In genomic region chr9:21687351-21687750, GRCh38 we compare ENCODE assay signal across 31 cellular contexts.
A peak's percentile ranks its signal among the peaks of the same experiment; 100 is the strongest.
DNase-seq lines count a peak whose midpoint lies in the region; ATAC-seq, FAIRE-seq and TF ChIP-seq lines count a peak whose summit lies in the region.
"Had no signal": no experiment of that assay in that cellular context is flagged by ENCODE, and none has a peak within 500 bp of the region (broad histone marks: within the 10 kb centered on the region; RNA-seq: fewer than 3 reads in every experiment).

No MANE protein-coding gene starts in this region.

- no peak overlapping the region for H3K14ac ChIP-seq in trophoblast cell (ENCODE audit: low read length)

- H3K4me3 Mint-ChIP-seq in activated CD8-positive, alpha-beta T cell treated with anti-CD3 and anti-CD28 coated beads for 36 hours, result no peak overlapping the region
- H3K4me3 Mint-ChIP-seq in activated CD8-positive, alpha-beta T cell treated with anti-CD3 and anti-CD28 coated beads, Interleukin-2, amount 10 ng/mL, durations not matched to agents 7 days and 5 days, result no peak overlapping the region
- no peak overlapping the region for H3K4me3 Mint-ChIP-seq in astrocyte (ENCODE audit: unreplicated experiment)
- H3K4me3 Mint-ChIP-seq: activated CD4-positive, alpha-beta T cell treated with anti-CD3 and anti-CD28 coated beads, Interleukin-2, amount 10 ng/mL, durations not matched to agents 24 days and 14 days; activated T-cell treated with anti-CD3 and anti-CD28 coated beads, Interleukin-2, amount 50 U/mL, for 4 hours; CD4-positive, CD25-positive, alpha-beta regulatory T cell; natural killer cell; stimulated activated memory B cell treated with anti-CD40 and anti-IgM and Interleukin-4, amounts not matched to agents 10 μg/mL and 1 μg/mL and 100 μg/mL, for 72 hours; T-cell; WTC11 had no signal

- H3K9ac ChIP-seq in astrocyte (ENCODE audit: low read length), result peak overlapping the region; percentile 82
- no peak overlapping the region for H3K9ac ChIP-seq in trophoblast cell (ENCODE audit: low read length)

- H4K20me1 ChIP-seq in astrocyte (ENCODE audit: insufficient read depth, low read length), result no peaks in the 10 kb centered on the region

- intact Hi-C loops in activated CD8-positive, alpha-beta T cell treated with anti-CD3 and anti-CD28 coated beads for 36 hours (cut with micrococcal nuclease), result loop anchor here (10.0 kb wide), 1 partner anchor 223 kb away; no protein-coding TSS in a partner anchor

- H3K36me3 ChIP-seq in astrocyte (ENCODE audit: insufficient read depth, low read length) (no peaks in the 10 kb centered on the region), trophoblast cell (ENCODE audit: control insufficient read depth in 1 of 2, insufficient read depth in 2 of 2, low read length in 2 of 2) (no peaks in the 10 kb centered on the region)
- H3K36me3 ChIP-seq: brain microvascular endothelial cell, gastrocnemius medialis, Peyer's patch, SJCRH30, upper lobe of left lung had no signal

- FAIRE-seq in astrocyte (lab: Jason Lieb, UNC), result no peak
- FAIRE-seq: endometrium, GM18507, H1 had no signal

- no peaks in the 10 kb centered on the region for H3K79me1 ChIP-seq in trophoblast cell (ENCODE audit: low read length)

- H3K4me3 ChIP-seq in astrocyte (ENCODE audit: insufficient read depth, low read depth, low read length), result no peak overlapping the region
- H3K4me3 ChIP-seq in trophoblast cell (ENCODE audit: low read depth, low read length), result no peak overlapping the region
- H3K4me3 ChIP-seq: Peyer's patch, SJCRH30, upper lobe of left lung had no signal

- no peaks in the 10 kb centered on the region for H3K36me3 Mint-ChIP-seq in activated CD8-positive, alpha-beta T cell treated with anti-CD3 and anti-CD28 coated beads for 36 hours (ENCODE audit: low read depth)
- H3K36me3 Mint-ChIP-seq in activated CD8-positive, alpha-beta T cell treated with anti-CD3 and anti-CD28 coated beads, Interleukin-2, amount 10 ng/mL, durations not matched to agents 7 days and 5 days (ENCODE audit: low read depth), result no peaks in the 10 kb centered on the region
- no peaks in the 10 kb centered on the region for H3K36me3 Mint-ChIP-seq in astrocyte (ENCODE audit: low read depth, unreplicated experiment)
- H3K36me3 Mint-ChIP-seq: CD4-positive, CD25-positive, alpha-beta regulatory T cell; natural killer cell; stimulated activated memory B cell treated with anti-CD40 and anti-IgM and Interleukin-4, amounts not matched to agents 10 μg/mL and 1 μg/mL and 100 μg/mL, for 72 hours; T-cell; WTC11 had no signal

- CTCF ChIA-PET in activated CD8-positive, alpha-beta T cell treated with anti-CD3 and anti-CD28 coated beads for 36 hours (lab: Charles Lee), result interaction anchor here (0.6 to 1.0 kb wide), 3 partner anchors 22 to 103 kb away, joined by 3 to 4 read pairs (median 3); no protein-coding TSS in a partner anchor
- CTCF ChIA-PET in activated CD8-positive, alpha-beta T cell treated with anti-CD3 and anti-CD28 coated beads, Interleukin-2, amount 10 ng/mL, durations not matched to agents 7 days and 5 days (lab: Charles Lee), result interaction anchor here (0.8 kb wide), 1 partner anchor 21 kb away, joined by 4 read pairs; no protein-coding TSS in a partner anchor

- no peaks in the 10 kb centered on the region for H3K27me3 Mint-ChIP-seq in activated CD8-positive, alpha-beta T cell treated with anti-CD3 and anti-CD28 coated beads for 36 hours
- no peaks in the 10 kb centered on the region for H3K27me3 Mint-ChIP-seq in activated CD8-positive, alpha-beta T cell treated with anti-CD3 and anti-CD28 coated beads, Interleukin-2, amount 10 ng/mL, durations not matched to agents 7 days and 5 days (ENCODE audit: low read depth)
- no peaks in the 10 kb centered on the region for H3K27me3 Mint-ChIP-seq in astrocyte (ENCODE audit: low read depth, unreplicated experiment)
- H3K27me3 Mint-ChIP-seq: CD4-positive, CD25-positive, alpha-beta regulatory T cell; stimulated activated memory B cell treated with anti-CD40 and anti-IgM and Interleukin-4, amounts not matched to agents 10 μg/mL and 1 μg/mL and 100 μg/mL, for 72 hours; T-cell had no signal

- H3K9me3 Mint-ChIP-seq in activated CD8-positive, alpha-beta T cell treated with anti-CD3 and anti-CD28 coated beads for 36 hours, result no peaks in the 10 kb centered on the region
- no peaks in the 10 kb centered on the region for H3K9me3 Mint-ChIP-seq in activated CD8-positive, alpha-beta T cell treated with anti-CD3 and anti-CD28 coated beads, Interleukin-2, amount 10 ng/mL, durations not matched to agents 7 days and 5 days (ENCODE audit: insufficient read depth)
- H3K9me3 Mint-ChIP-seq in astrocyte (ENCODE audit: unreplicated experiment), result no peaks in the 10 kb centered on the region
- H3K9me3 Mint-ChIP-seq: activated CD4-positive, alpha-beta T cell treated with anti-CD3 and anti-CD28 coated beads, Interleukin-2, amount 10 ng/mL, durations not matched to agents 24 days and 14 days; activated T-cell treated with anti-CD3 and anti-CD28 coated beads, Interleukin-2, amount 50 U/mL, for 4 hours; natural killer cell; stimulated activated memory B cell treated with anti-CD40 and anti-IgM and Interleukin-4, amounts not matched to agents 10 μg/mL and 1 μg/mL and 100 μg/mL, for 72 hours; T-cell; WTC11 had no signal

- peak overlapping the region; percentile 50 for H3K27ac Mint-ChIP-seq in activated CD8-positive, alpha-beta T cell treated with anti-CD3 and anti-CD28 coated beads for 36 hours
- H3K27ac Mint-ChIP-seq in activated CD8-positive, alpha-beta T cell treated with anti-CD3 and anti-CD28 coated beads, Interleukin-2, amount 10 ng/mL, durations not matched to agents 7 days and 5 days, result no peak overlapping the region
- H3K27ac Mint-ChIP-seq in astrocyte (ENCODE audit: unreplicated experiment), result no peak overlapping the region
- H3K27ac Mint-ChIP-seq: activated CD4-positive, alpha-beta T cell treated with anti-CD3 and anti-CD28 coated beads, Interleukin-2, amount 10 ng/mL, durations not matched to agents 24 days and 14 days; natural killer cell; stimulated activated memory B cell treated with anti-CD40 and anti-IgM and Interleukin-4, amounts not matched to agents 10 μg/mL and 1 μg/mL and 100 μg/mL, for 72 hours; T-cell; WTC11 had no signal

- H3K18ac ChIP-seq in trophoblast cell (ENCODE audit: low read length), result no peak overlapping the region

- H3K23ac ChIP-seq in trophoblast cell (ENCODE audit: low read length), result peak overlapping the region; percentile 14

- H2AFZ ChIP-seq in astrocyte (ENCODE audit: low read depth, low read length) (no peak overlapping the region), trophoblast cell (ENCODE audit: insufficient read depth, low read length, poor library complexity) (no peak overlapping the region)

- H3K27me3 ChIP-seq in astrocyte (ENCODE audit: insufficient read depth, low read length), result no peaks in the 10 kb centered on the region
- H3K27me3 ChIP-seq in trophoblast cell (ENCODE audit: insufficient read depth, low read length), result no peaks in the 10 kb centered on the region
- H3K27me3 ChIP-seq: brain microvascular endothelial cell, dorsolateral prefrontal cortex, gastrocnemius medialis, Peyer's patch, SJCRH30 had no signal

- H4K91ac ChIP-seq in trophoblast cell (ENCODE audit: low read depth, low read length), result no peak overlapping the region

- H4K8ac ChIP-seq in trophoblast cell (ENCODE audit: low read depth, low read length), result no peak overlapping the region

- no peak overlapping the region for H3K4ac ChIP-seq in trophoblast cell (ENCODE audit: low read depth, low read length)

- ATAC-seq in activated CD8-positive, alpha-beta T cell treated with anti-CD3 and anti-CD28 coated beads for 36 hours, result no peak
- ATAC-seq in activated CD8-positive, alpha-beta T cell treated with anti-CD3 and anti-CD28 coated beads, Interleukin-2, amount 10 ng/mL, durations not matched to agents 7 days and 5 days, result no peak
- ATAC-seq in HG02973 (IDR thresholded peaks at IDR 0.05; ENCODE audit: unreplicated experiment) (no peak), HG03025 (IDR thresholded peaks at IDR 0.05; ENCODE audit: low FRiP score, unreplicated experiment) (no peak)
- ATAC-seq: activated T-cell treated with anti-CD3 and anti-CD28 coated beads, Interleukin-2, amount 50 U/mL, for 4 hours; natural killer cell; stimulated activated memory B cell treated with anti-CD40 and anti-IgM and Interleukin-4, amounts not matched to agents 10 μg/mL and 1 μg/mL and 100 μg/mL, for 72 hours; T-cell; WTC11 had no signal

- H4K12ac ChIP-seq in trophoblast cell (ENCODE audit: low read depth, low read length), result no peak overlapping the region

- POLR2A ChIA-PET in activated CD8-positive, alpha-beta T cell treated with anti-CD3 and anti-CD28 coated beads for 36 hours (lab: Charles Lee), result no interaction called here
- POLR2A ChIA-PET in activated CD8-positive, alpha-beta T cell treated with anti-CD3 and anti-CD28 coated beads, Interleukin-2, amount 10 ng/mL, durations not matched to agents 7 days and 5 days (lab: Charles Lee), result no interaction called here

- H3K79me2 ChIP-seq in astrocyte (ENCODE audit: insufficient read depth, low read length) (peaks cover 12% of the 10 kb centered on the region), trophoblast cell (ENCODE audit: control insufficient read depth, insufficient read depth, low read length, poor library complexity) (no peaks in the 10 kb centered on the region)

- H3K4me1 Mint-ChIP-seq in activated CD8-positive, alpha-beta T cell treated with anti-CD3 and anti-CD28 coated beads for 36 hours (ENCODE audit: low read depth), result peaks cover 62% of the 10 kb centered on the region
- peaks cover 23% of the 10 kb centered on the region for H3K4me1 Mint-ChIP-seq in activated CD8-positive, alpha-beta T cell treated with anti-CD3 and anti-CD28 coated beads, Interleukin-2, amount 10 ng/mL, durations not matched to agents 7 days and 5 days (ENCODE audit: low read depth)
- H3K4me1 Mint-ChIP-seq in astrocyte (ENCODE audit: low read depth, unreplicated experiment), result peaks cover 53% of the 10 kb centered on the region
- H3K4me1 Mint-ChIP-seq: CD4-positive, CD25-positive, alpha-beta regulatory T cell; natural killer cell had no signal

- H2BK12ac ChIP-seq in trophoblast cell (ENCODE audit: low read length), result no peak overlapping the region

- H3K27ac ChIP-seq in astrocyte (ENCODE audit: low read depth, low read length) (peak overlapping the region; percentile 96), trophoblast cell (ENCODE audit: low read depth, low read length) (no peak overlapping the region)
- H3K27ac ChIP-seq: Peyer's patch, SJCRH30, upper lobe of left lung had no signal

- H3K4me1 ChIP-seq in astrocyte (ENCODE audit: insufficient read depth, low read length) (peaks cover 79% of the 10 kb centered on the region), trophoblast cell (ENCODE audit: control insufficient read depth in 1 of 2, insufficient read depth in 2 of 2, low read length in 2 of 2) (peaks cover 0 to 2% of the 10 kb centered on the region in 2 experiments)
- H3K4me1 ChIP-seq: gastrocnemius medialis, SJCRH30 had no signal

- no peak for DNase-seq in activated CD8-positive, alpha-beta T cell treated with anti-CD3 and anti-CD28 coated beads for 36 hours
- DNase-seq in activated CD8-positive, alpha-beta T cell treated with anti-CD3 and anti-CD28 coated beads, Interleukin-2, amount 10 ng/mL, durations not matched to agents 7 days and 5 days, result no peak
- DNase-seq in LHCN-M2 (ENCODE audit: low read depth), result peak; percentile 65
- DNase-seq in astrocyte (ENCODE audit: low read depth), result no peak
- DNase-seq in trophoblast cell, result no peak
- DNase-seq in retina, result no peak
- DNase-seq: activated CD4-positive, alpha-beta T cell treated with anti-CD3 and anti-CD28 coated beads, Interleukin-2, amount 10 ng/mL, durations not matched to agents 24 days and 14 days; activated T-cell treated with anti-CD3 and anti-CD28 coated beads, Interleukin-2, amount 50 U/mL, for 4 hours; AML-193; amniotic stem cell; brain microvascular endothelial cell; CD4-positive, CD25-positive, alpha-beta regulatory T cell; dorsolateral prefrontal cortex; gastrocnemius medialis; KG1; midbrain; natural killer cell; NCI-H2029; NCI-H226; NCI-H526 treated with DMSO at 0.1 percent for 48 hours; T-cell; upper lobe of left lung had no signal

- H2AK5ac ChIP-seq in trophoblast cell (ENCODE audit: low read length), result no peak overlapping the region

- no peak overlapping the region for H2BK120ac ChIP-seq in trophoblast cell (ENCODE audit: insufficient read depth, low read length, poor library complexity)

- no peaks in the 10 kb centered on the region for H3K9me3 ChIP-seq in astrocyte (ENCODE audit: insufficient read depth, low read depth, low read length)
- no peaks in the 10 kb centered on the region for H3K9me3 ChIP-seq in trophoblast cell (ENCODE audit: insufficient read depth, low read depth, low read length)
- H3K9me3 ChIP-seq: gastrocnemius medialis, Peyer's patch, SJCRH30, upper lobe of left lung had no signal

- H2BK5ac ChIP-seq in trophoblast cell (ENCODE audit: low read depth, low read length, poor library complexity), result no peak overlapping the region

- H3K4me2 ChIP-seq in astrocyte (ENCODE audit: low read length) (peak overlapping the region; percentile 83), trophoblast cell (ENCODE audit: low read length) (no peak overlapping the region)

- no peak for TF ChIP-seq CTCF in activated CD8-positive, alpha-beta T cell treated with anti-CD3 and anti-CD28 coated beads for 36 hours (IDR thresholded peaks at IDR 0.05)
- TF ChIP-seq CTCF in astrocyte (IDR thresholded peaks at IDR 0.05; ENCODE audit: insufficient read depth, low read depth, low read length), result no peak
